19 cellular contexts compared by ENCODE assay signal in the genomic region with DNA sequence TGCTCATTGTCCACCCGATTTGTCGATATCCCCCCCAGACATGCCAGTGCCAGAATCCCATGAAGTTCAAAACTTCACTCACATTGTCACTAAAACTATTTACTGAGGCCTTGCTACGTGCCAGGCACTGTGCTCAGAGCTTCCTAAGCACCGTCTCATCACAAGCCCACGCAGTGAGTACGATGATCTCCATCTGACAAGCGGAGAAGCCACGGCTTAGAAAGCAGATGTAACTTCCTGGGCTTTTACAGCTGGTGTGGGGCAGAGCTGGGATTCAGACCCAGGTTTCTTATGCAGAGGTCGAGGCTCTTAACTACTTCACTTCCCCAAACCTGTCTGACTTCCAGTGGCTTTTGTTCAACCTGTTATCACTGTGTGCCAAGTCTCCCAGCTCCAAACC.
"Had no signal": no experiment of that assay in that cellular context is flagged by ENCODE, and none has a peak within 500 bp of the region (broad histone marks: within the 10 kb centered on the region; RNA-seq: fewer than 3 reads in every experiment).

No MANE protein-coding gene starts in this region.

- H3K27ac ChIP-seq: breast epithelium, gastrocnemius medialis, left ventricle myocardium inferior, neutrophil, pancreas, psoas muscle, right atrium auricular region, spleen, tibial artery had no signal

- H3K9me3 ChIP-seq: breast epithelium, gastrocnemius medialis, left ventricle myocardium inferior, neutrophil, pancreas, psoas muscle, right atrium auricular region, spleen, tibial artery had no signal

- H3K36me3 ChIP-seq: breast epithelium, gastrocnemius medialis, left ventricle myocardium inferior, neutrophil, pancreas, right atrium auricular region, spleen, tibial artery had no signal

- DNase-seq: activated CD4-positive, alpha-beta memory T cell treated with anti-CD3 and anti-CD28 coated beads for 36 hours; activated CD4-positive, alpha-beta T cell treated with anti-CD3 and anti-CD28 coated beads for 48 hours; activated naive CD4-positive, alpha-beta T cell treated with Interleukin-2 at 50 U/mL for 16 hours; activated naive CD8-positive, alpha-beta T cell treated with anti-CD3 and anti-CD28 coated beads for 36 hours; activated T-cell treated with anti-CD3 and anti-CD28 coated beads, Interleukin-2, amount 50 U/mL, for 48 hours; effector memory CD8-positive, alpha-beta T cell; gastrocnemius medialis; left ventricle myocardium inferior; mammary epithelial cell; midbrain; pancreas; psoas muscle; spleen; stimulated activated CD4-positive, alpha-beta T cell treated with anti-CD3 and anti-CD28 coated beads, Interleukin-4, amount 100 ng/mL, for 1 hour; T-helper 9 cell; tibial artery had no signal

- H3K4me3 ChIP-seq: breast epithelium, gastrocnemius medialis, left ventricle myocardium inferior, pancreas, psoas muscle, right atrium auricular region, spleen, tibial artery had no signal

- H3K27me3 ChIP-seq: pancreas, right atrium auricular region, tibial artery had no signal

- H3K4me1 ChIP-seq: breast epithelium, gastrocnemius medialis, left ventricle myocardium inferior, pancreas, psoas muscle, right atrium auricular region had no signal
